Comparison of ENCODE assay signal across 15 cellular contexts in genomic region chr2:197248001-197248401, GRCh38.
DNase-seq lines count a peak whose midpoint lies in the region; ATAC-seq and TF ChIP-seq lines count a peak whose summit lies in the region.
"Had no signal": no experiment of that assay in that cellular context is flagged by ENCODE, and none has a peak within 500 bp of the region (broad histone marks: within the 10 kb centered on the region; RNA-seq: fewer than 3 reads in every experiment).

No MANE protein-coding gene starts in this region.

- H3K4ac ChIP-seq in H9 (ENCODE audit: low read depth, low read length), result no peak overlapping the region

- peak overlapping the region; percentile 12 for H4K5ac ChIP-seq in H9 (ENCODE audit: insufficient read length, low read depth, low read length)

- H3K4me1 ChIP-seq in H9 (ENCODE audit: insufficient read depth, low read length), result no peaks in the 10 kb centered on the region; the same call in 1 of the 2 replicates

- no peak overlapping the region for H2BK120ac ChIP-seq in H9 (ENCODE audit: low read depth, low read length, poor library complexity, severe bottlenecking)

- H2BK15ac ChIP-seq in H9 (ENCODE audit: low read depth, low read length), result no peak overlapping the region

- no peaks in the 10 kb centered on the region for H3K79me2 ChIP-seq in H9 (ENCODE audit: insufficient read depth, low read length)

- H3K9me3 ChIP-seq in H9 (ENCODE audit: control insufficient read depth, low read depth, low read length), result no peaks in the 10 kb centered on the region
- H3K9me3 ChIP-seq: gastrocnemius medialis, lower lobe of right lung, MG63 had no signal

- no peak overlapping the region for H4K8ac ChIP-seq in H9 (replicated peaks; ENCODE audit: insufficient read length, low read depth, low read length)

- peaks cover 62% of the 10 kb centered on the region for H3K4me1 Mint-ChIP-seq in activated CD4-positive, alpha-beta T cell treated with anti-CD3 and anti-CD28 coated beads, Interleukin-2, amount 10 ng/mL, durations not matched to agents 24 days and 14 days
- no peaks in the 10 kb centered on the region for H3K4me1 Mint-ChIP-seq in H9
- peaks cover 60% of the 10 kb centered on the region for H3K4me1 Mint-ChIP-seq in activated T-helper 17 cell treated with anti-CD3 and anti-CD28 coated beads, Interleukin-2, amount 50 U/mL, for 72 hours
- H3K4me1 Mint-ChIP-seq in natural killer cell, result peaks cover 73 to 79% of the 10 kb centered on the region in 2 donors

- no peak overlapping the region for H2BK20ac ChIP-seq in H9 (ENCODE audit: low read depth, low read length, poor library complexity, severe bottlenecking)

- H3K4me2 ChIP-seq in H9 (ENCODE audit: insufficient read depth, insufficient read length, low read length), result no peak overlapping the region

- H3K27ac Mint-ChIP-seq in activated CD4-positive, alpha-beta T cell treated with anti-CD3 and anti-CD28 coated beads, Interleukin-2, amount 10 ng/mL, durations not matched to agents 24 days and 14 days, result peak overlapping the region; percentile 52
- H3K27ac Mint-ChIP-seq in H9 (no peak overlapping the region), natural killer cell (peak overlapping the region; percentile 96 to 99)
- H3K27ac Mint-ChIP-seq in activated T-helper 17 cell treated with anti-CD3 and anti-CD28 coated beads, Interleukin-2, amount 50 U/mL, for 72 hours, result peak overlapping the region; percentile 77

- H3K4me3 Mint-ChIP-seq in activated CD4-positive, alpha-beta T cell treated with anti-CD3 and anti-CD28 coated beads, Interleukin-2, amount 10 ng/mL, durations not matched to agents 24 days and 14 days, result no peak overlapping the region
- no peak overlapping the region for H3K4me3 Mint-ChIP-seq in H9
- peak overlapping the region; percentile 75 for H3K4me3 Mint-ChIP-seq in activated T-helper 17 cell treated with anti-CD3 and anti-CD28 coated beads, Interleukin-2, amount 50 U/mL, for 72 hours
- H3K4me3 Mint-ChIP-seq in natural killer cell, result no peak overlapping the region

- no peak for ATAC-seq in activated T-helper 17 cell treated with anti-CD3 and anti-CD28 coated beads, Interleukin-2, amount 50 U/mL, for 72 hours (replicated peaks)
- ATAC-seq in natural killer cell, result no peak
- no peak for ATAC-seq in GM19397 (IDR thresholded peaks at IDR 0.05; ENCODE audit: unreplicated experiment)
- ATAC-seq in HG03175 (IDR thresholded peaks at IDR 0.05; ENCODE audit: unreplicated experiment), result no peak
- ATAC-seq in GM18511 (IDR thresholded peaks at IDR 0.05; ENCODE audit: unreplicated experiment), result no peak
- ATAC-seq: gastrocnemius medialis, Right ventricle myocardium inferior had no signal

- H2AK5ac ChIP-seq in H9 (ENCODE audit: insufficient read length, low read length), result no peak overlapping the region

- H3K27me3 Mint-ChIP-seq in activated CD4-positive, alpha-beta T cell treated with anti-CD3 and anti-CD28 coated beads, Interleukin-2, amount 10 ng/mL, durations not matched to agents 24 days and 14 days, result no peaks in the 10 kb centered on the region
- H3K27me3 Mint-ChIP-seq in H9 (ENCODE audit: low read depth) (no peaks in the 10 kb centered on the region; the same call in 1 of the 2 replicates), natural killer cell (ENCODE audit: low read depth in 2 of 2) (no peaks in the 10 kb centered on the region)
- H3K27me3 Mint-ChIP-seq in activated T-helper 17 cell treated with anti-CD3 and anti-CD28 coated beads, Interleukin-2, amount 50 U/mL, for 72 hours, result no peaks in the 10 kb centered on the region

- no peaks in the 10 kb centered on the region for H3K23me2 ChIP-seq in H9 (ENCODE audit: insufficient read length, low read depth, low read length, poor library complexity, severe bottlenecking)

- no peak overlapping the region for H2BK5ac ChIP-seq in H9 (ENCODE audit: insufficient read length, low read length)

- H3K36me3 Mint-ChIP-seq in activated CD4-positive, alpha-beta T cell treated with anti-CD3 and anti-CD28 coated beads, Interleukin-2, amount 10 ng/mL, durations not matched to agents 24 days and 14 days (ENCODE audit: low read depth), result peaks cover 41% of the 10 kb centered on the region
- no peaks in the 10 kb centered on the region for H3K36me3 Mint-ChIP-seq in H9 (ENCODE audit: insufficient read depth in 1 of 3, low read depth in 3 of 3)
- H3K36me3 Mint-ChIP-seq in activated T-helper 17 cell treated with anti-CD3 and anti-CD28 coated beads, Interleukin-2, amount 50 U/mL, for 72 hours (ENCODE audit: low read depth), result peaks cover 23% of the 10 kb centered on the region
- H3K36me3 Mint-ChIP-seq in natural killer cell, result no peaks in the 10 kb centered on the region

- H3K27me3 ChIP-seq in H9 (ENCODE audit: insufficient read depth, low read length), result no peaks in the 10 kb centered on the region
- H3K27me3 ChIP-seq: gastrocnemius medialis, MG63 had no signal

- no peak overlapping the region for H3K23ac ChIP-seq in H9 (ENCODE audit: insufficient read length, low read depth, low read length)

- H2AFZ ChIP-seq in H9 (ENCODE audit: low read length), result no peak overlapping the region

- H3K9me3 Mint-ChIP-seq in activated CD4-positive, alpha-beta T cell treated with anti-CD3 and anti-CD28 coated beads, Interleukin-2, amount 10 ng/mL, durations not matched to agents 24 days and 14 days, result peaks cover 5% of the 10 kb centered on the region
- H3K9me3 Mint-ChIP-seq in H9 (no peaks in the 10 kb centered on the region; a peak in 1 of 5 replicates), natural killer cell (no peaks in the 10 kb centered on the region)
- H3K9me3 Mint-ChIP-seq in activated T-helper 17 cell treated with anti-CD3 and anti-CD28 coated beads, Interleukin-2, amount 50 U/mL, for 72 hours, result no peaks in the 10 kb centered on the region

- no peak overlapping the region for H3K56ac ChIP-seq in H9 (ENCODE audit: insufficient read length, low read depth, low read length)

- H3K79me1 ChIP-seq in H9 (ENCODE audit: insufficient read depth, low read depth, low read length, poor library complexity, severe bottlenecking), result no peaks in the 10 kb centered on the region

- peak; percentile 56 for DNase-seq in activated CD4-positive, alpha-beta T cell treated with anti-CD3 and anti-CD28 coated beads, Interleukin-2, amount 10 ng/mL, durations not matched to agents 24 days and 14 days
- no peak for DNase-seq in activated CD4-positive, alpha-beta T cell treated with anti-CD3 and anti-CD28 coated beads for 1 hour
- DNase-seq in H9, result no peak
- DNase-seq in natural killer cell, result no peak
- DNase-seq: kidney, lower lobe of right lung, MG63, NCI-H1436, NCI-H524 treated with DMSO at 0.1 percent for 48 hours had no signal

- no peak overlapping the region for H4K91ac ChIP-seq in H9 (ENCODE audit: insufficient read length, low read depth, low read length)

- H3K14ac ChIP-seq in H9 (ENCODE audit: insufficient read depth, low read length), result no peak overlapping the region

- H3K18ac ChIP-seq in H9 (ENCODE audit: insufficient read length, low read depth, low read length), result no peak overlapping the region

- no peaks in the 10 kb centered on the region for H4K20me1 ChIP-seq in H9 (ENCODE audit: control insufficient read depth, insufficient read depth, insufficient read length)

- WGBS in H9 (ENCODE audit: extremely low coverage, insufficient read length, low lambda C conversion rate), result no CpG with 5 or more reads among the region's 4 CpGs

- intact Hi-C loops in activated CD4-positive, alpha-beta T cell treated with anti-CD3 and anti-CD28 coated beads, Interleukin-2, amount 10 ng/mL, durations not matched to agents 24 days and 14 days (cut with micrococcal nuclease), result no loop called here
- intact Hi-C loops in natural killer cell (cut with micrococcal nuclease), result no loop called here

- H2BK12ac ChIP-seq in H9 (ENCODE audit: insufficient read length, low read depth, low read length), result no peak overlapping the region

- TF ChIP-seq CTCF in H9 (conservative IDR thresholded peaks at IDR 0.05) (no peak), natural killer cell (IDR thresholded peaks at IDR 0.05) (no peak)

- no peak overlapping the region for H3T11ph ChIP-seq in H9 (ENCODE audit: low read length)

- no peak overlapping the region for H3K27ac ChIP-seq in H9 (ENCODE audit: insufficient read length, low read depth, low read length)
- H3K27ac ChIP-seq: gastrocnemius medialis, lower lobe of right lung had no signal

- H3K9ac ChIP-seq in H9 (ENCODE audit: extremely low read depth, insufficient read length, low read length), result no peak overlapping the region

Comparison
In these comparisons a context has a peak if more than half of its experiments do, and no peak if none do; other contexts are left out.
1. H3K27ac Mint-ChIP-seq: peak in activated CD4-positive, alpha-beta T cell treated with anti-CD3 and anti-CD28 coated beads, Interleukin-2, amount 10 ng/mL, durations not matched to agents 24 days and 14 days (single experiment), activated T-helper 17 cell treated with anti-CD3 and anti-CD28 coated beads, Interleukin-2, amount 50 U/mL, for 72 hours (single experiment) and natural killer cell (2 of 2); none in H9 (0 of 3).